In the genomic region with DNA sequence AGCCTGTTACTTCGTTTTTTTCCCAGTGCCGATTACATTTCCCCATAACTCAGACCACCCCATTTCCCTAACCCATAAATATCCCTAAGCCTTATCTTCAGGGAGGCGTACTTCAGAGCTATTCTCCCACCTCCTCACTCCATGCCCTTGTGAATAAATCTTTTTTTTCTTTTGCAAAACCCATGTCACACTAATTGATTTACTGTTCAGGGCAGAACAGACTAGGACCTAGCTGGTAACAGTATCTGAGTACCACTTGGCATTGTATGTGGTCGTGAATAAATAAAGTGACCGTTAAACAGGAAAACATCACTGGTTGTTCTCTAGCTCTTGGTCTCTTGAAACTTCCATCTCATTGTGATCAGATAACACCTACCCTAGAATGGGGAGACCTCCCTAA, we compare ENCODE assay signal across 32 cellular contexts.
"Had no signal": no experiment of that assay in that cellular context is flagged by ENCODE, and none has a peak within 500 bp of the region (broad histone marks: within the 10 kb centered on the region; RNA-seq: fewer than 3 reads in every experiment).

No MANE protein-coding gene starts in this region.

- H3K4me3 Mint-ChIP-seq: activated B cell treated with CpG ODN at 0.5 μM for 24 hours; activated CD8-positive, alpha-beta T cell treated with anti-CD3 and anti-CD28 coated beads for 36 hours; activated naive CD8-positive, alpha-beta T cell; activated T-cell treated with anti-CD3 and anti-CD28 coated beads, Interleukin-2, amount 50 U/mL, for 4 hours; activated T-helper 17 cell treated with anti-CD3 and anti-CD28 coated beads, Interleukin-2, amount 50 U/mL, for 72 hours; central memory CD8-positive, alpha-beta T cell; dendritic cell treated with granulocyte-macrophage colony-stimulating factor and Interleukin-4, amounts not matched to agents 40 ng/mL and 50 ng/mL, for 4 days; effector memory CD8-positive, alpha-beta T cell; T-helper 17 cell had no signal

- H3K27me3 Mint-ChIP-seq: activated B cell treated with CpG ODN at 0.5 μM for 24 hours; activated CD8-positive, alpha-beta T cell treated with anti-CD3 and anti-CD28 coated beads for 36 hours; activated naive CD8-positive, alpha-beta T cell; central memory CD8-positive, alpha-beta T cell had no signal

- H3K36me3 Mint-ChIP-seq: activated naive CD8-positive, alpha-beta T cell had no signal

- H3K27ac ChIP-seq: brain microvascular endothelial cell, coronary artery, dorsolateral prefrontal cortex, esophagus muscularis mucosa, foreskin keratinocyte, gastrocnemius medialis, WERI-Rb-1 had no signal

- H3K36me3 ChIP-seq: brain microvascular endothelial cell, esophagus muscularis mucosa, gastrocnemius medialis, WERI-Rb-1 had no signal

- H3K4me3 ChIP-seq: coronary artery, dorsolateral prefrontal cortex, esophagus muscularis mucosa, gastrocnemius medialis had no signal

- ATAC-seq: activated CD4-positive, CD25-positive, alpha-beta regulatory T cell treated with anti-CD3 and anti-CD28 coated beads, Interleukin-2, amount 50 U/mL, for 24 hours; activated CD8-positive, alpha-beta T cell treated with anti-CD3 and anti-CD28 coated beads for 36 hours; activated T-cell treated with anti-CD3 and anti-CD28 coated beads, Interleukin-2, amount 50 U/mL, for 4 hours; activated T-helper 17 cell treated with anti-CD3 and anti-CD28 coated beads, Interleukin-2, amount 50 U/mL, for 72 hours; effector memory CD8-positive, alpha-beta T cell; foreskin keratinocyte; gastrocnemius medialis; T-helper 17 cell had no signal

- H3K9me3 ChIP-seq: esophagus muscularis mucosa, gastrocnemius medialis had no signal

- H3K9me3 Mint-ChIP-seq: activated B cell treated with CpG ODN at 0.5 μM for 24 hours; activated CD8-positive, alpha-beta T cell treated with anti-CD3 and anti-CD28 coated beads for 36 hours; activated T-cell treated with anti-CD3 and anti-CD28 coated beads, Interleukin-2, amount 50 U/mL, for 4 hours; activated T-helper 17 cell treated with anti-CD3 and anti-CD28 coated beads, Interleukin-2, amount 50 U/mL, for 72 hours; central memory CD8-positive, alpha-beta T cell; dendritic cell treated with granulocyte-macrophage colony-stimulating factor and Interleukin-4, amounts not matched to agents 40 ng/mL and 50 ng/mL, for 4 days; effector memory CD8-positive, alpha-beta T cell; T-helper 2 cell treated with Interferon-gamma antibody and Interleukin-4, amounts not matched to agents 5 μg/mL and 100 μg/mL, for 36 hours had no signal

- H3K27me3 ChIP-seq: brain microvascular endothelial cell, esophagus muscularis mucosa, foreskin keratinocyte, gastrocnemius medialis had no signal

- H3K27ac Mint-ChIP-seq: activated B cell treated with CpG ODN at 0.5 μM for 24 hours; activated CD8-positive, alpha-beta T cell treated with anti-CD3 and anti-CD28 coated beads for 36 hours; activated naive CD8-positive, alpha-beta T cell; activated T-helper 17 cell treated with anti-CD3 and anti-CD28 coated beads, Interleukin-2, amount 50 U/mL, for 72 hours; dendritic cell treated with granulocyte-macrophage colony-stimulating factor and Interleukin-4, amounts not matched to agents 40 ng/mL and 50 ng/mL, for 4 days; effector memory CD8-positive, alpha-beta T cell; T-helper 17 cell; T-helper 2 cell treated with Interferon-gamma antibody and Interleukin-4, amounts not matched to agents 5 μg/mL and 100 μg/mL, for 36 hours had no signal

- DNase-seq: activated B cell treated with CpG ODN at 0.5 μM for 24 hours; activated CD4-positive, alpha-beta T cell treated with anti-CD3 and anti-CD28 coated beads for 48 hours; activated CD4-positive, alpha-beta T cell treated with anti-CD3 and anti-CD28 coated beads, Interleukin-2, amount 50 U/mL, for 1 hour; activated CD4-positive, alpha-beta T cell treated with anti-CD3 and anti-CD28 coated beads, Interleukin-2, amount 50 U/mL, for 48 hours; activated CD8-positive, alpha-beta memory T cell treated with anti-CD3 and anti-CD28 coated beads for 24 hours; activated CD8-positive, alpha-beta T cell treated with anti-CD3 and anti-CD28 coated beads for 36 hours; activated effector memory CD4-positive, alpha-beta T cell treated with Interleukin-2 at 50 U/mL for 16 hours; activated gamma-delta T cell treated with Interleukin-2 at 50 U/mL for 16 hours; activated naive CD4-positive, alpha-beta T cell treated with anti-CD3 and anti-CD28 coated beads, Interleukin-2, amount 50 U/mL, for 16 hours; activated naive CD4-positive, alpha-beta T cell treated with Interleukin-2 at 50 U/mL for 16 hours; activated T-cell treated with anti-CD3 and anti-CD28 coated beads, Interleukin-2, amount 50 U/mL, for 4 hours; amniotic stem cell; anterior cingulate cortex; brain microvascular endothelial cell; dorsolateral prefrontal cortex; effector CD4-positive, alpha-beta T cell; effector memory CD8-positive, alpha-beta T cell; foreskin keratinocyte; gastrocnemius medialis; glutamatergic neuron; T-helper 1 cell; T-helper 17 cell; T1000; WERI-Rb-1 had no signal

- H3K4me1 Mint-ChIP-seq: activated T-helper 17 cell treated with anti-CD3 and anti-CD28 coated beads, Interleukin-2, amount 50 U/mL, for 72 hours; central memory CD8-positive, alpha-beta T cell had no signal
